In genomic region chr15:95715919-95716318, GRCh38 we compare ENCODE assay signal across 1 cellular context.
TF ChIP-seq lines count a peak whose summit lies in the region.

No MANE protein-coding gene starts in this region.

TF ChIP-seq in WTC11, 78 proteins besides CTCF, POLR2A, EP300 and RAD21 (continued from another document):
- TF ChIP-seq, protein P1, sequence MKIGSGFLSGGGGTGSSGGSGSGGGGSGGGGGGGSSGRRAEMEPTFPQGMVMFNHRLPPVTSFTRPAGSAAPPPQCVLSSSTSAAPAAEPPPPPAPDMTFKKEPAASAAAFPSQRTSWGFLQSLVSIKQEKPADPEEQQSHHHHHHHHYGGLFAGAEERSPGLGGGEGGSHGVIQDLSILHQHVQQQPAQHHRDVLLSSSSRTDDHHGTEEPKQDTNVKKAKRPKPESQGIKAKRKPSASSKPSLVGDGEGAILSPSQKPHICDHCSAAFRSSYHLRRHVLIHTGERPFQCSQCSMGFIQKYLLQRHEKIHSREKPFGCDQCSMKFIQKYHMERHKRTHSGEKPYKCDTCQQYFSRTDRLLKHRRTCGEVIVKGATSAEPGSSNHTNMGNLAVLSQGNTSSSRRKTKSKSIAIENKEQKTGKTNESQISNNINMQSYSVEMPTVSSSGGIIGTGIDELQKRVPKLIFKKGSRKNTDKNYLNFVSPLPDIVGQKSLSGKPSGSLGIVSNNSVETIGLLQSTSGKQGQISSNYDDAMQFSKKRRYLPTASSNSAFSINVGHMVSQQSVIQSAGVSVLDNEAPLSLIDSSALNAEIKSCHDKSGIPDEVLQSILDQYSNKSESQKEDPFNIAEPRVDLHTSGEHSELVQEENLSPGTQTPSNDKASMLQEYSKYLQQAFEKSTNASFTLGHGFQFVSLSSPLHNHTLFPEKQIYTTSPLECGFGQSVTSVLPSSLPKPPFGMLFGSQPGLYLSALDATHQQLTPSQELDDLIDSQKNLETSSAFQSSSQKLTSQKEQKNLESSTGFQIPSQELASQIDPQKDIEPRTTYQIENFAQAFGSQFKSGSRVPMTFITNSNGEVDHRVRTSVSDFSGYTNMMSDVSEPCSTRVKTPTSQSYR (CRISPR knock-in tag; IDR thresholded peaks at IDR 0.05) = no peak
- TF ChIP-seq CREM (CRISPR knock-in tag; IDR thresholded peaks at IDR 0.05) (no peak), MAX (CRISPR knock-in tag; IDR thresholded peaks at IDR 0.05) (no peak), SOX15 (CRISPR knock-in tag; IDR thresholded peaks at IDR 0.05) (no peak), ZNF219 (CRISPR knock-in tag; IDR thresholded peaks at IDR 0.05; ENCODE audit: borderline replicate concordance) (no peak), ZNF671 (CRISPR knock-in tag; IDR thresholded peaks at IDR 0.05) (no peak)
- TF ChIP-seq, protein P2, sequence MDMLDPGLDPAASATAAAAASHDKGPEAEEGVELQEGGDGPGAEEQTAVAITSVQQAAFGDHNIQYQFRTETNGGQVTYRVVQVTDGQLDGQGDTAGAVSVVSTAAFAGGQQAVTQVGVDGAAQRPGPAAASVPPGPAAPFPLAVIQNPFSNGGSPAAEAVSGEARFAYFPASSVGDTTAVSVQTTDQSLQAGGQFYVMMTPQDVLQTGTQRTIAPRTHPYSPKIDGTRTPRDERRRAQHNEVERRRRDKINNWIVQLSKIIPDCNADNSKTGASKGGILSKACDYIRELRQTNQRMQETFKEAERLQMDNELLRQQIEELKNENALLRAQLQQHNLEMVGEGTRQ (CRISPR knock-in tag; IDR thresholded peaks at IDR 0.05) = no peak
